ENCODE assay signal across 11 cellular contexts in genomic region chr20:31542201-31542842, GRCh38. TPM values are rescaled to one million over a fixed set of nuclear protein-coding genes. Genes with fewer than 3 reads are reported as not detected.
DNase-seq lines count a peak whose midpoint lies in the region; TF ChIP-seq lines count a peak whose summit lies in the region.
"Had no signal": no experiment of that assay in that cellular context is flagged by ENCODE, and none has a peak within 500 bp of the region (broad histone marks: within the 10 kb centered on the region; RNA-seq: fewer than 3 reads in every experiment).

No MANE protein-coding gene starts in this region.

- TF ChIP-seq CTCF in vagina (IDR thresholded peaks at IDR 0.05): no peak

- peaks cover 35% of the 10 kb centered on the region for H3K36me3 Mint-ChIP-seq in activated naive CD4-positive, alpha-beta T cell treated with anti-CD3 and anti-CD28 coated beads, Interleukin-2, amount 10 ng/mL, durations not matched to agents 7 days and 5 days
- H3K36me3 Mint-ChIP-seq in immature natural killer cell: peaks cover 7 to 15% (median 14%) of the 10 kb centered on the region in 3 donors

- no peak overlapping the region for H3K4me3 Mint-ChIP-seq in activated naive CD4-positive, alpha-beta T cell treated with anti-CD3 and anti-CD28 coated beads, Interleukin-2, amount 10 ng/mL, durations not matched to agents 7 days and 5 days
- H3K4me3 Mint-ChIP-seq in immature natural killer cell: peak overlapping the region in 1 of 5 donors; percentile 29

- no peaks in the 10 kb centered on the region for H3K9me3 Mint-ChIP-seq in activated naive CD4-positive, alpha-beta T cell treated with anti-CD3 and anti-CD28 coated beads, Interleukin-2, amount 10 ng/mL, durations not matched to agents 7 days and 5 days
- H3K9me3 Mint-ChIP-seq in immature natural killer cell: no peaks in the 10 kb centered on the region

- no peaks in the 10 kb centered on the region for H3K27me3 ChIP-seq in vagina
- H3K27me3 ChIP-seq: Peyer's patch had no signal

- no peak for DNase-seq in activated naive CD4-positive, alpha-beta T cell treated with anti-CD3 and anti-CD28 coated beads, Interleukin-2, amount 10 ng/mL, durations not matched to agents 7 days and 5 days
- no peak for DNase-seq in activated naive CD4-positive, alpha-beta T cell treated with Interleukin-2 at 50 U/mL for 16 hours
- peak; percentile 45 for DNase-seq in activated CD4-positive, CD25-positive, alpha-beta regulatory T cell treated with anti-CD3 and anti-CD28 coated beads, Interleukin-2, amount 50 U/mL, for 72 hours
- no peak for DNase-seq in immature natural killer cell
- no peak for DNase-seq in vagina (ENCODE audit: extremely low spot score in 2 of 2)
- DNase-seq in effector CD4-positive, alpha-beta T cell: no peak
- DNase-seq in cerebellum (ENCODE audit: low spot score): no peak
- no peak for DNase-seq in putamen (ENCODE audit: low spot score)
- DNase-seq: DMS153, MM.1S, Peyer's patch had no signal

- peaks cover 39% of the 10 kb centered on the region for H3K4me1 ChIP-seq in vagina
- H3K4me1 ChIP-seq: Peyer's patch had no signal

- no peaks in the 10 kb centered on the region for H3K27me3 Mint-ChIP-seq in activated naive CD4-positive, alpha-beta T cell treated with anti-CD3 and anti-CD28 coated beads, Interleukin-2, amount 10 ng/mL, durations not matched to agents 7 days and 5 days
- peaks cover 0 to 5% (median 5%) of the 10 kb centered on the region in 3 donors for H3K27me3 Mint-ChIP-seq in immature natural killer cell (ENCODE audit: low read depth in 3 of 3)

- H3K27ac ChIP-seq in vagina: peak overlapping the region; percentile 13
- H3K27ac ChIP-seq: Peyer's patch had no signal

- intact Hi-C loops in vagina (cut with DNase I): no loop called here

- peaks cover 37% of the 10 kb centered on the region for H3K4me1 Mint-ChIP-seq in activated naive CD4-positive, alpha-beta T cell treated with anti-CD3 and anti-CD28 coated beads, Interleukin-2, amount 10 ng/mL, durations not matched to agents 7 days and 5 days
- peaks cover 57 to 60% of the 10 kb centered on the region in 2 donors for H3K4me1 Mint-ChIP-seq in immature natural killer cell

- TF ChIP-seq POLR2A in vagina (IDR thresholded peaks at IDR 0.05): no peak

- CTCF ChIA-PET in activated naive CD4-positive, alpha-beta T cell treated with anti-CD3 and anti-CD28 coated beads, Interleukin-2, amount 10 ng/mL, durations not matched to agents 7 days and 5 days (lab: Charles Lee): interaction anchor here (0.9 to 1.5 kb wide), 5 partner anchors 16 to 26 kb away, joined by 3 to 7 read pairs (median 3); no protein-coding TSS in a partner anchor

- no peaks in the 10 kb centered on the region for H3K9me3 ChIP-seq in vagina
- H3K9me3 ChIP-seq: Peyer's patch had no signal

- peaks cover 0 to 39% of the 10 kb centered on the region in 2 donors for H3K36me3 ChIP-seq in vagina

- no peak overlapping the region for H3K4me3 ChIP-seq in vagina
- H3K4me3 ChIP-seq: Peyer's patch had no signal

- H3K27ac Mint-ChIP-seq in activated naive CD4-positive, alpha-beta T cell treated with anti-CD3 and anti-CD28 coated beads, Interleukin-2, amount 10 ng/mL, durations not matched to agents 7 days and 5 days: peak overlapping the region; percentile 58
- H3K27ac Mint-ChIP-seq in immature natural killer cell: peak overlapping the region; percentile 61 to 80 (median 76)

RNA-seq across cellular contexts. Expression of gene HM13, which starts 28.1 kb away (rescaled TPM):
- 100 to 1,000 TPM; 112 to 167 (median 152) TPM for polyA plus RNA-seq in immature natural killer cell
- total RNA-seq in vagina: 77.8 TPM
- total RNA-seq in cerebellum: 43.7 TPM
